ENCODE assay signal across 18 cellular contexts in the genomic region with DNA sequence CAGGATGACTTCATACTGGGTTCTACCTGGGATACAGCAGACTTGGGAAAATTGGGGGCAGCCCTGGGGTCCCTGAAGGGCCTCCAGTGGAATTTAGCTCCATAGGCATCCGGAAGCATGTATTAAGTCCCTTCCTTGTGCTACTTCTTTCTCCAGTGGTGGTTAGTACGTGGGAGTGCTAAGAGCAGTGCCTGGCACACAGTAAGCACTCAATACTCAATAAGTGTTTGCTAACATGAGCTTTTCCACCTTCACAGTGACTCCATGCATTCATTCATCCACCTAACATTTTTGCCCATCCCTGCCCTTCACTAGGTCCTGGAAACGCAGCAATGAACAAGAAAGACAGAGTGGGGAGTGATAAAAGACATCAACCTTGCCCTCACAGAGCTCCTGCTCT.
DNase-seq lines count a peak whose midpoint lies in the region; ATAC-seq, FAIRE-seq and TF ChIP-seq lines count a peak whose summit lies in the region.
"Had no signal": no experiment of that assay in that cellular context is flagged by ENCODE, and none has a peak within 500 bp of the region (broad histone marks: within the 10 kb centered on the region; RNA-seq: fewer than 3 reads in every experiment).

No MANE protein-coding gene starts in this region.

- H3K4me1 ChIP-seq in IMR-90 (ENCODE audit: control insufficient read depth, insufficient read depth, low read length), result no peaks in the 10 kb centered on the region
- H3K4me1 ChIP-seq in H1 (replicated peaks in 1 of 4; ENCODE audit: control insufficient read depth in 3 of 4, insufficient read depth in 4 of 4, low read length in 3 of 4), result peaks cover 0 to 10% (median 7%) of the 10 kb centered on the region in 4 experiments; a peak in 4 of 7 replicates

- 0 out of 2 replicates have a peak, but pooled peaks cover 3% of the 10 kb centered on the region for H3K9me1 ChIP-seq in IMR-90 (ENCODE audit: insufficient read depth, low read length)

- H3K4ac ChIP-seq in IMR-90 (ENCODE audit: low read depth, low read length) (no peak overlapping the region), H1 (replicated peaks; ENCODE audit: insufficient read length, low read depth, low read length) (no peak overlapping the region)

- POLR2A ChIA-PET in IMR-90 (lab: Charles Lee; ENCODE audit: unreplicated experiment), result interaction anchor here (0.7 kb wide), 1 partner anchor 76 kb away, joined by 3 read pairs; no protein-coding TSS in a partner anchor
- POLR2A ChIA-PET in H1 (lab: Charles Lee; ENCODE audit: partially characterized antibody), result interaction anchor here (0.7 to 1.4 kb wide), 8 partner anchors 8 to 308 kb away, joined by 3 to 5 read pairs (median 4); no protein-coding TSS in a partner anchor

- TF ChIP-seq CTCF in IMR-90 (conservative IDR thresholded peaks at IDR 0.05; ENCODE audit: low read depth, low read length), result no peak
- no peak for TF ChIP-seq CTCF in H1 (IDR thresholded peaks at IDR 0.05; ENCODE audit: control extremely low read depth in 1 of 3, insufficient read depth in 1 of 3, low read depth in 1 of 3, low read length in 3 of 3)
- no peak for TF ChIP-seq CTCF in neural crest cell (conservative IDR thresholded peaks at IDR 0.05)

- no peak overlapping the region for H4K91ac ChIP-seq in IMR-90 (ENCODE audit: insufficient read depth, low read depth, low read length)
- peak overlapping the region; percentile 4 for H4K91ac ChIP-seq in H1 (replicated peaks; ENCODE audit: insufficient read length, low read length)

- CTCF ChIA-PET in IMR-90 (lab: Yijun Ruan, JAX) (no interaction called here), H1 (lab: Charles Lee; ENCODE audit: partially characterized antibody) (interaction anchor here (0.6 to 5.6 kb wide), 19 partner anchors 11 to 431 kb away, joined by 3 to 57 read pairs (median 5); no protein-coding TSS in a partner anchor)

- no peak overlapping the region for H2BK120ac ChIP-seq in IMR-90 (ENCODE audit: low read depth, low read length)
- H2BK120ac ChIP-seq in H1 (replicated peaks; ENCODE audit: low read depth, low read length), result no peak overlapping the region

- intact Hi-C loops in IMR-90 (cut with micrococcal nuclease), result no loop called here

- H3K4me3 Mint-ChIP-seq in neural crest cell, result no peak overlapping the region
- H3K4me3 Mint-ChIP-seq: CD14-positive monocyte; CD8-positive, alpha-beta T cell had no signal

- H3K14ac ChIP-seq in IMR-90 (replicated peaks; ENCODE audit: low read depth, low read length) (no peak overlapping the region), H1 (ENCODE audit: insufficient read length) (no peak overlapping the region)

- H3K27ac ChIP-seq in IMR-90 (ENCODE audit: insufficient read depth, low read length) (no peak overlapping the region), H1 (ENCODE audit: low read depth, low read length) (no peak overlapping the region)
- H3K27ac ChIP-seq: GM23248 had no signal

- no peaks in the 10 kb centered on the region for H3K9me3 Mint-ChIP-seq in neural crest cell
- H3K9me3 Mint-ChIP-seq: CD8-positive, alpha-beta T cell had no signal

- H3K36me3 Mint-ChIP-seq in neural crest cell (ENCODE audit: low read depth), result no peaks in the 10 kb centered on the region
- H3K36me3 Mint-ChIP-seq: CD14-positive monocyte; CD8-positive, alpha-beta T cell had no signal

- H2BK15ac ChIP-seq in IMR-90 (ENCODE audit: low read depth, low read length), result no peak overlapping the region
- H2BK15ac ChIP-seq in H1 (ENCODE audit: low read length), result no peak overlapping the region; the same call in 1 of the 2 replicates

- H3K23me2 ChIP-seq in H1 (ENCODE audit: low read depth, low read length), result no peaks in the 10 kb centered on the region

- H2BK12ac ChIP-seq in H1 (ENCODE audit: low read depth, low read length), result peak overlapping the region; percentile 27; the same call in 1 of the 2 replicates

- no peak for ATAC-seq in IMR-90 (ENCODE audit: low read depth)
- ATAC-seq: CD8-positive, alpha-beta T cell had no signal

- H3K79me2 ChIP-seq in H1 (ENCODE audit: control insufficient read depth in 1 of 2, insufficient read depth in 2 of 2, low read length in 2 of 2), result no peaks in the 10 kb centered on the region

- no peaks in the 10 kb centered on the region for H3K27me3 Mint-ChIP-seq in neural crest cell (ENCODE audit: low read depth)

- peaks cover 2% of the 10 kb centered on the region; the same call in 1 of the 2 replicates for H3K9me3 ChIP-seq in IMR-90 (ENCODE audit: control insufficient read depth, insufficient read depth, low read length)
- no peaks in the 10 kb centered on the region for H3K9me3 ChIP-seq in H1 (ENCODE audit: insufficient read depth in 2 of 2, low read depth in 1 of 2, low read length in 1 of 2)
- H3K9me3 ChIP-seq: HAP-1 had no signal

- H3K79me1 ChIP-seq in IMR-90 (ENCODE audit: low read depth in 1 of 2, low read length in 2 of 2) (no peaks in the 10 kb centered on the region), H1 (ENCODE audit: low read depth, low read length) (peaks cover 12% of the 10 kb centered on the region)

- FAIRE-seq in H1 (lab: Jason Lieb, UNC) (no peak), urothelium cell line (lab: Jason Lieb, UNC) (peak; percentile 97)
- FAIRE-seq: D721Med, G401.6, GM12891 had no signal

- H3K56ac ChIP-seq in IMR-90 (ENCODE audit: extremely low read depth, insufficient read depth, low read length) (no peak overlapping the region), H1 (replicated peaks; ENCODE audit: insufficient read length, low read depth, low read length) (no peak overlapping the region)

- in situ Hi-C loops in IMR-90 (cut with MboI; ENCODE audit: low sequenced_read_pairs), result no loop called here

- H2BK5ac ChIP-seq in IMR-90 (ENCODE audit: low read depth, low read length, poor library complexity, severe bottlenecking) (no peak overlapping the region), H1 (ENCODE audit: low read depth, low read length) (peak overlapping the region; percentile 18; the same call in 1 of the 2 replicates)

- H3K4me3 ChIP-seq in IMR-90 (ENCODE audit: insufficient read depth, low read depth, low read length) (no peak overlapping the region), H1 (ENCODE audit: extremely low read depth in 1 of 4, insufficient read depth in 2 of 4, low read depth in 3 of 4, low read length in 4 of 4) (no peak overlapping the region)
- H3K4me3 ChIP-seq: GM23248, HAP-1 had no signal

- TF ChIP-seq EP300 in H1 (IDR thresholded peaks at IDR 0.05; ENCODE audit: borderline replicate concordance in 1 of 2, low read depth in 2 of 2, low read length in 2 of 2), result no peak

- peaks cover 52% of the 10 kb centered on the region for H3K27me3 ChIP-seq in IMR-90 (ENCODE audit: control insufficient read depth, insufficient read depth, low read length)
- H3K27me3 ChIP-seq in H1 (replicated peaks in 1 of 4; ENCODE audit: control insufficient read depth in 3 of 4, extremely low read depth in 1 of 4, insufficient read depth in 3 of 4, low read length in 3 of 4), result no peaks in the 10 kb centered on the region

- WGBS in IMR-90 (ENCODE audit: extremely low coverage in 2 of 2, insufficient read length in 1 of 2), 2 experiments, result no CpG with 5 or more reads among the region's 3 CpGs
- 86% methylated on average over 3 of the region's 3 CpGs; no CpG with 5 or more reads in 1 of the 2 experiments for WGBS in H1 (ENCODE audit: extremely low coverage in 1 of 2, insufficient coverage in 1 of 2, insufficient read length in 1 of 2, insufficient replicate concordance in 2 of 2, low coverage in 1 of 2, low lambda C conversion rate in 2 of 2, missing lambda C conversion rate in 1 of 2), 2 experiments

- H2BK20ac ChIP-seq in IMR-90 (ENCODE audit: low read depth, low read length) (no peak overlapping the region), H1 (ENCODE audit: low read length) (no peak overlapping the region)

- no peaks in the 10 kb centered on the region for H4K20me1 ChIP-seq in IMR-90 (ENCODE audit: insufficient read depth, low read length)
- H4K20me1 ChIP-seq in H1 (replicated peaks in 1 of 2; ENCODE audit: control insufficient read depth in 1 of 2, insufficient read depth in 2 of 2, low read length in 2 of 2), result peaks cover 0 to 3% of the 10 kb centered on the region in 2 experiments

- H3K23ac ChIP-seq in IMR-90 (ENCODE audit: low read depth, low read length) (no peak overlapping the region), H1 (ENCODE audit: insufficient read length) (no peak overlapping the region)

- peak overlapping the region; percentile 11; the same call in 1 of the 2 replicates for H2AK5ac ChIP-seq in IMR-90 (ENCODE audit: low read depth, low read length)
- no peak overlapping the region for H2AK5ac ChIP-seq in H1 (ENCODE audit: low read depth, low read length)

- H3K9ac ChIP-seq in IMR-90 (ENCODE audit: low read depth, low read length), result no peak overlapping the region
- no peak overlapping the region; a peak in 2 of 7 replicates for H3K9ac ChIP-seq in H1 (replicated peaks in 1 of 4; ENCODE audit: extremely low read depth in 1 of 4, low read depth in 3 of 4, low read length in 3 of 4)
- H3K9ac ChIP-seq: GM23248 had no signal

- peaks cover 75% of the 10 kb centered on the region for H3K4me1 Mint-ChIP-seq in neural crest cell
- H3K4me1 Mint-ChIP-seq: CD14-positive monocyte had no signal

- H2AK9ac ChIP-seq in IMR-90 (replicated peaks; ENCODE audit: low read depth, low read length, poor library complexity), result no peak overlapping the region

- peak overlapping the region; percentile 22 for H3K27ac Mint-ChIP-seq in neural crest cell (ENCODE audit: unreplicated experiment)
- H3K27ac Mint-ChIP-seq: CD14-positive monocyte; CD8-positive, alpha-beta T cell had no signal

- H4K8ac ChIP-seq in IMR-90 (ENCODE audit: low read depth in 2 of 2, low read length in 2 of 2) (no peak overlapping the region), H1 (ENCODE audit: extremely low read depth, insufficient read depth, low read length) (no peak overlapping the region)

- dilution Hi-C loops in IMR-90 (cut with HindIII; ENCODE audit: low sequenced_read_pairs, unreplicated experiment), result no loop called here

- no TSS peak for BruUV-seq in IMR-90 (replicated peaks; lab: Mats Ljungman, UMichigan)

- H3K36me3 ChIP-seq in IMR-90 (ENCODE audit: control insufficient read depth, insufficient read depth, low read length), result no peaks in the 10 kb centered on the region
- peaks cover 0 to 4% (median 0%) of the 10 kb centered on the region in 4 experiments; a peak in 2 of 8 replicates for H3K36me3 ChIP-seq in H1 (ENCODE audit: control insufficient read depth in 2 of 4, insufficient read depth in 4 of 4, low read length in 3 of 4)
- H3K36me3 ChIP-seq: HAP-1 had no signal

- TF ChIP-seq RAD21 in IMR-90 (IDR thresholded peaks at IDR 0.05; ENCODE audit: low read length), result no peak
- no peak for TF ChIP-seq RAD21 in H1 (IDR thresholded peaks at IDR 0.05 in 1 of 2, conservative IDR thresholded peaks at IDR 0.05 in 1 of 2; ENCODE audit: low read depth in 2 of 2, low read length in 2 of 2)

- H3K4me2 ChIP-seq in IMR-90 (ENCODE audit: low read depth, low read length), result no peak overlapping the region
- no peak overlapping the region for H3K4me2 ChIP-seq in H1 (ENCODE audit: insufficient read depth in 1 of 2, low read depth in 2 of 2, low read length in 2 of 2)

- DNase-seq in IMR-90, result no peak
- DNase-seq in H1 (ENCODE audit: low read depth in 1 of 2, low spot score in 2 of 2), result no peak
- no peak for DNase-seq in neural crest cell (ENCODE audit: low read depth, low spot score)
- DNase-seq in urothelium cell line (ENCODE audit: low spot score), result no peak
- DNase-seq in 8988T, result no peak
- DNase-seq in LoVo (ENCODE audit: low spot score), result no peak
- DNase-seq in NCI-H2107 (lab: John Stamatoyannopoulos, UW), result no peak
- DNase-seq: CD8-positive, alpha-beta T cell; COR-L47; DMS153; DMS79 treated with DMSO at 0.1 percent for 48 hours; EL; GM23248 had no signal

- TF ChIP-seq POLR2A in IMR-90 (IDR thresholded peaks at IDR 0.05; ENCODE audit: low read depth, low read length) (no peak), H1 (IDR thresholded peaks at IDR 0.05; ENCODE audit: control extremely low read depth in 1 of 2, low read depth in 2 of 2, low read length in 2 of 2) (no peak)

- H4K5ac ChIP-seq in IMR-90 (ENCODE audit: low read depth, low read length) (no peak overlapping the region), H1 (ENCODE audit: insufficient read length, low read depth, low read length) (no peak overlapping the region)

- H3K18ac ChIP-seq in IMR-90 (ENCODE audit: low read depth, low read length) (no peak overlapping the region), H1 (ENCODE audit: extremely low read depth, low read length) (no peak overlapping the region; the same call in 1 of the 2 replicates)

- H2AFZ ChIP-seq in IMR-90 (replicated peaks; ENCODE audit: low read length, poor library complexity) (no peak overlapping the region), H1 (ENCODE audit: low read length) (no peak overlapping the region)
- H2AFZ ChIP-seq: GM23248 had no signal
